In genomic region chr16:86533942-86534341, GRCh38 we compare ENCODE assay signal across 1 cellular context.
TF ChIP-seq lines count a peak whose summit lies in the region.

No MANE protein-coding gene starts in this region.

TF ChIP-seq in GM12878, 131 proteins besides CTCF, POLR2A, EP300 and RAD21:
- no peak for TF ChIP-seq PBX3 (IDR thresholded peaks at IDR 0.05; ENCODE audit: insufficient replicate concordance, low read depth, low read length)
